ENCODE assay signal across 1 cellular context in genomic region chr12:56160160-56160763, GRCh38.
TF ChIP-seq lines count a peak whose summit lies in the region.

No MANE protein-coding gene starts in this region.

TF ChIP-seq in K562, 482 proteins besides CTCF, POLR2A, EP300 and RAD21 (continues in another document):
- TF ChIP-seq RBFOX2 (IDR thresholded peaks at IDR 0.05; ENCODE audit: low read depth, low read length) = peak; percentile 74
- no peak for TF ChIP-seq CHD2 (IDR thresholded peaks at IDR 0.05; ENCODE audit: low read depth, low read length)
- no peak for TF ChIP-seq SPI1 (IDR thresholded peaks at IDR 0.05; ENCODE audit: borderline replicate concordance, low read depth, low read length)
- peak; percentile 24; the same call in 1 of the 2 replicates for TF ChIP-seq POLR2AphosphoS5 (IDR thresholded peaks at IDR 0.05; ENCODE audit: control insufficient read depth, insufficient read depth, low read depth, low read length)
- TF ChIP-seq SLC30A9 (CRISPR knock-in tag; IDR thresholded peaks at IDR 0.05) = no peak
- TF ChIP-seq SRF (CRISPR knock-in tag; IDR thresholded peaks at IDR 0.05) = no peak
- TF ChIP-seq, protein P1, sequence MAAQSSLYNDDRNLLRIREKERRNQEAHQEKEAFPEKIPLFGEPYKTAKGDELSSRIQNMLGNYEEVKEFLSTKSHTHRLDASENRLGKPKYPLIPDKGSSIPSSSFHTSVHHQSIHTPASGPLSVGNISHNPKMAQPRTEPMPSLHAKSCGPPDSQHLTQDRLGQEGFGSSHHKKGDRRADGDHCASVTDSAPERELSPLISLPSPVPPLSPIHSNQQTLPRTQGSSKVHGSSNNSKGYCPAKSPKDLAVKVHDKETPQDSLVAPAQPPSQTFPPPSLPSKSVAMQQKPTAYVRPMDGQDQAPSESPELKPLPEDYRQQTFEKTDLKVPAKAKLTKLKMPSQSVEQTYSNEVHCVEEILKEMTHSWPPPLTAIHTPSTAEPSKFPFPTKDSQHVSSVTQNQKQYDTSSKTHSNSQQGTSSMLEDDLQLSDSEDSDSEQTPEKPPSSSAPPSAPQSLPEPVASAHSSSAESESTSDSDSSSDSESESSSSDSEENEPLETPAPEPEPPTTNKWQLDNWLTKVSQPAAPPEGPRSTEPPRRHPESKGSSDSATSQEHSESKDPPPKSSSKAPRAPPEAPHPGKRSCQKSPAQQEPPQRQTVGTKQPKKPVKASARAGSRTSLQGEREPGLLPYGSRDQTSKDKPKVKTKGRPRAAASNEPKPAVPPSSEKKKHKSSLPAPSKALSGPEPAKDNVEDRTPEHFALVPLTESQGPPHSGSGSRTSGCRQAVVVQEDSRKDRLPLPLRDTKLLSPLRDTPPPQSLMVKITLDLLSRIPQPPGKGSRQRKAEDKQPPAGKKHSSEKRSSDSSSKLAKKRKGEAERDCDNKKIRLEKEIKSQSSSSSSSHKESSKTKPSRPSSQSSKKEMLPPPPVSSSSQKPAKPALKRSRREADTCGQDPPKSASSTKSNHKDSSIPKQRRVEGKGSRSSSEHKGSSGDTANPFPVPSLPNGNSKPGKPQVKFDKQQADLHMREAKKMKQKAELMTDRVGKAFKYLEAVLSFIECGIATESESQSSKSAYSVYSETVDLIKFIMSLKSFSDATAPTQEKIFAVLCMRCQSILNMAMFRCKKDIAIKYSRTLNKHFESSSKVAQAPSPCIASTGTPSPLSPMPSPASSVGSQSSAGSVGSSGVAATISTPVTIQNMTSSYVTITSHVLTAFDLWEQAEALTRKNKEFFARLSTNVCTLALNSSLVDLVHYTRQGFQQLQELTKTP (IDR thresholded peaks at IDR 0.05; ENCODE audit: low read depth in 1 of 2, partially characterized antibody in 2 of 2) = no peak
- TF ChIP-seq ZNF586 (CRISPR knock-in tag; conservative IDR thresholded peaks at IDR 0.05) = no peak
- TF ChIP-seq, protein P2, sequence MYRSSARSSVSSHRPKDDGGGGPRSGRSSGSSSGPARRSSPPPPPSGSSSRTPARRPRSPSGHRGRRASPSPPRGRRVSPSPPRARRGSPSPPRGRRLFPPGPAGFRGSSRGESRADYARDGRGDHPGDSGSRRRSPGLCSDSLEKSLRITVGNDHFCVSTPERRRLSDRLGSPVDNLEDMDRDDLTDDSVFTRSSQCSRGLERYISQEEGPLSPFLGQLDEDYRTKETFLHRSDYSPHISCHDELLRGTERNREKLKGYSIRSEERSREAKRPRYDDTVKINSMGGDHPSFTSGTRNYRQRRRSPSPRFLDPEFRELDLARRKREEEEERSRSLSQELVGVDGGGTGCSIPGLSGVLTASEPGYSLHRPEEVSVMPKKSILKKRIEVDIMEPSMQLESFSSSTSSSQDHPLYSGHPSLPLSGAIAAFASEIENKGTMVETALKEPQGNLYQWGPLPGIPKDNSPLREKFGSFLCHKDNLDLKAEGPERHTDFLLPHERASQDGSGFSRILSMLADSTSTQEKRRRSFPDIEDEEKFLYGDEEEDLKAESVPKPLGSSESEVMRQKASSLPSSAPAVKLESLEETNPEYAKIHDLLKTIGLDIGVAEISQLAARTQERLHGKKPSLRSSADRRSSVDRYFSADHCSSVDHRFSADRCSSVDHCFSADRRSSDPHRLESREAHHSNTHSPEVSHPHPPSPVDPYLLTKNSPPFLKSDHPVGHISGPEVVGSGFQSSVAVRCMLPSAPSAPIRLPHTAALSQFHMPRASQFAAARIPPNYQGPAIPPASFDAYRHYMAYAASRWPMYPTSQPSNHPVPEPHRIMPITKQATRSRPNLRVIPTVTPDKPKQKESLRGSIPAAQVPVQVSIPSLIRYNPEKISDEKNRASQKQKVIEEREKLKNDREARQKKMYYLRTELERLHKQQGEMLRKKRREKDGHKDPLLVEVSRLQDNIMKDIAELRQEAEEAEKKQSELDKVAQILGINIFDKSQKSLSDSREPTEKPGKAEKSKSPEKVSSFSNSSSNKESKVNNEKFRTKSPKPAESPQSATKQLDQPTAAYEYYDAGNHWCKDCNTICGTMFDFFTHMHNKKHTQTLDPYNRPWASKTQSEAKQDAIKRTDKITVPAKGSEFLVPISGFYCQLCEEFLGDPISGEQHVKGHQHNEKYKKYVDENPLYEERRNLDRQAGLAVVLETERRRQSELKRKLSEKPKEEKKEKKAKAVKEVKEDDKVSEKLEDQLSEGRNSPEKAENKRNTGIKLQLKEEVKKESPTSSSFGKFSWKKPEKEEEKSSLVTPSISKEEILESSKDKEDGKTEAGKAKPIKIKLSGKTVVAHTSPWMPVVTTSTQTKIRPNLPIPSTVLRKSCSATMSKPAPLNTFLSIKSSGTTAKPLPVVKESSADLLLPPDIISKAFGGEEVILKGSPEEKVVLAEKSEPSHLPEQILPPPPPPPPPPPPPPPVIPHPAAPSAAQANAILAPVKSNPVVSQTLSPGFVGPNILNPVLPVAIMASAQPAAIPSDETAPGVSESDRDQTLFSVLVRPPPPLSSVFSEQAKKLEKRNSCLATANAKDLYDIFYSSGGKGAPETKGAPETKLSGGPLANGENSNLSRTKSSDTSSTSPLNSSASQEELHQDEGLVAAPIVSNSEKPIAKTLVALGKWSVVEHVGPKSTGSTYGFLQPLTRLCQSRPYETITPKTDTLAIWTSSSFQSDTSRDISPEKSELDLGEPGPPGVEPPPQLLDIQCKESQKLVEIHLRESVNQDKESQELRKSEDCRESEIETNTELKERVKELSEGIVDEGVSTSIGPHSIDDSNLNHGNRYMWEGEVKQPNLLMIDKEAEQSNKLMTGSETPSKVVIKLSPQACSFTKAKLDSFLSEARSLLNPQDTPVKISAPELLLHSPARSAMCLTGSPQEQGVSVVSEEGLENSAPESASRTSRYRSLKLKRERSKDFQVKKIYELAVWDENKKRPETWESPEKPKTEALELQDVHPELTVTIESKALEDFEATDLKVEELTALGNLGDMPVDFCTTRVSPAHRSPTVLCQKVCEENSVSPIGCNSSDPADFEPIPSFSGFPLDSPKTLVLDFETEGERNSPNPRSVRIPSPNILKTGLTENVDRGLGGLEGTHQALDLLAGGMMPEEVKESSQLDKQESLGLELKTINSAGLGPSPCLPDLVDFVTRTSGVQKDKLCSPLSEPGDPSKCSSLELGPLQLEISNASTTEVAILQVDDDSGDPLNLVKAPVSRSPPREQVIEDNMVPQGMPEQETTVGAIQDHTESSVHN (IDR thresholded peaks at IDR 0.05; ENCODE audit: borderline replicate concordance in 1 of 2, low read depth in 1 of 2) = no peak
- no peak for TF ChIP-seq PBX2 (CRISPR knock-in tag; IDR thresholded peaks at IDR 0.05; ENCODE audit: low read depth)
- no peak for TF ChIP-seq PBX2 (tag; conservative IDR thresholded peaks at IDR 0.05; ENCODE audit: low read depth)
- peak; percentile 9; the same call in 1 of the 2 replicates for TF ChIP-seq ZC3H4 (CRISPR knock-in tag; IDR thresholded peaks at IDR 0.05; ENCODE audit: borderline replicate concordance)
- TF ChIP-seq ZBTB40 (IDR thresholded peaks at IDR 0.05) = no peak
- 0 out of 2 replicates have a peak, but pooled peaks have one; percentile 28 for TF ChIP-seq ZBTB40 (CRISPR knock-in tag; IDR thresholded peaks at IDR 0.05)
- TF ChIP-seq, protein P3, sequence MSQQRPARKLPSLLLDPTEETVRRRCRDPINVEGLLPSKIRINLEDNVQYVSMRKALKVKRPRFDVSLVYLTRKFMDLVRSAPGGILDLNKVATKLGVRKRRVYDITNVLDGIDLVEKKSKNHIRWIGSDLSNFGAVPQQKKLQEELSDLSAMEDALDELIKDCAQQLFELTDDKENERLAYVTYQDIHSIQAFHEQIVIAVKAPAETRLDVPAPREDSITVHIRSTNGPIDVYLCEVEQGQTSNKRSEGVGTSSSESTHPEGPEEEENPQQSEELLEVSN (IDR thresholded peaks at IDR 0.05; ENCODE audit: borderline replicate concordance in 1 of 2, extremely low read depth in 1 of 2, insufficient read depth in 1 of 2, insufficient read length in 1 of 2, low read depth in 1 of 2, low read length in 1 of 2, poor library complexity in 1 of 2, severe bottlenecking in 1 of 2) = no peak
- no peak for TF ChIP-seq TGIF2 (CRISPR knock-in tag; IDR thresholded peaks at IDR 0.05)
- TF ChIP-seq, protein P4, sequence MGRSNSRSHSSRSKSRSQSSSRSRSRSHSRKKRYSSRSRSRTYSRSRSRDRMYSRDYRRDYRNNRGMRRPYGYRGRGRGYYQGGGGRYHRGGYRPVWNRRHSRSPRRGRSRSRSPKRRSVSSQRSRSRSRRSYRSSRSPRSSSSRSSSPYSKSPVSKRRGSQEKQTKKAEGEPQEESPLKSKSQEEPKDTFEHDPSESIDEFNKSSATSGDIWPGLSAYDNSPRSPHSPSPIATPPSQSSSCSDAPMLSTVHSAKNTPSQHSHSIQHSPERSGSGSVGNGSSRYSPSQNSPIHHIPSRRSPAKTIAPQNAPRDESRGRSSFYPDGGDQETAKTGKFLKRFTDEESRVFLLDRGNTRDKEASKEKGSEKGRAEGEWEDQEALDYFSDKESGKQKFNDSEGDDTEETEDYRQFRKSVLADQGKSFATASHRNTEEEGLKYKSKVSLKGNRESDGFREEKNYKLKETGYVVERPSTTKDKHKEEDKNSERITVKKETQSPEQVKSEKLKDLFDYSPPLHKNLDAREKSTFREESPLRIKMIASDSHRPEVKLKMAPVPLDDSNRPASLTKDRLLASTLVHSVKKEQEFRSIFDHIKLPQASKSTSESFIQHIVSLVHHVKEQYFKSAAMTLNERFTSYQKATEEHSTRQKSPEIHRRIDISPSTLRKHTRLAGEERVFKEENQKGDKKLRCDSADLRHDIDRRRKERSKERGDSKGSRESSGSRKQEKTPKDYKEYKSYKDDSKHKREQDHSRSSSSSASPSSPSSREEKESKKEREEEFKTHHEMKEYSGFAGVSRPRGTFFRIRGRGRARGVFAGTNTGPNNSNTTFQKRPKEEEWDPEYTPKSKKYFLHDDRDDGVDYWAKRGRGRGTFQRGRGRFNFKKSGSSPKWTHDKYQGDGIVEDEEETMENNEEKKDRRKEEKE (IDR thresholded peaks at IDR 0.05; ENCODE audit: borderline replicate concordance in 1 of 2, control insufficient read depth in 1 of 2, low read depth in 2 of 2, low read length in 1 of 2) = no peak
- TF ChIP-seq NFRKB (IDR thresholded peaks at IDR 0.05; ENCODE audit: low read depth) = no peak
- no peak for TF ChIP-seq RBM15 (IDR thresholded peaks at IDR 0.05; ENCODE audit: insufficient read depth, low read length)
- TF ChIP-seq SUPT5H (IDR thresholded peaks at IDR 0.05) = peak; percentile 52
- no peak for TF ChIP-seq JUNB (CRISPR knock-in tag; conservative IDR thresholded peaks at IDR 0.05)
- TF ChIP-seq KLF6 (CRISPR knock-in tag; IDR thresholded peaks at IDR 0.05; ENCODE audit: borderline replicate concordance) = no peak
